Comparison of ENCODE assay signal across 26 cellular contexts in the genomic region with DNA sequence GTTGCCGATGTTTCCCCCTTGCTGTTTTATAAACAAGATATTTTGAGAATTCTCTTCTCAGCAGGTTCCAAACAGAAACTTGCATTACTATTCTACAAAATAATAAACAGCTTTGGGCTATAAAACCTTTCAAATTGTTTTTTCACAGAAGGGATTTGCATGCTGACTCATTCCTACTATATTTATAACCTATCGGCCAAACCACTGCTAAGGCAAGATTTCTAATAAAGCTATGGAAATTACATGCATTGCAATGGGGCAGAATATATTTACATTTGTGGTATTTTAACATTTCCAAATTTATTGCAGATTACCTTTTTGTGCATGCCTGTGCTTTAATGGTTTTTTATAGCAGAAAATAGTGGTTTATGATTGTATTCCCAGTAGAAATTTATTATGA.
"Had no signal": no experiment of that assay in that cellular context is flagged by ENCODE, and none has a peak within 500 bp of the region (broad histone marks: within the 10 kb centered on the region; RNA-seq: fewer than 3 reads in every experiment).

No MANE protein-coding gene starts in this region.

- H3K4me2 ChIP-seq: hepatocyte had no signal

- H3K27ac ChIP-seq: epithelial cell of prostate, foreskin keratinocyte, gastroesophageal sphincter, heart left ventricle, hepatocyte, neutrophil, pancreas, right lobe of liver, thoracic aorta, tibial nerve, upper lobe of left lung had no signal

- H3K4me3 ChIP-seq: gastroesophageal sphincter, heart left ventricle, hepatocyte, lung, mucosa of descending colon, pancreas, right lobe of liver, thoracic aorta, tibial nerve, upper lobe of left lung had no signal

- DNase-seq: cortex of kidney; effector CD4-positive, alpha-beta T cell; foreskin keratinocyte; heart left ventricle; kidney; mucosa of descending colon; naive B cell; pancreas; right lobe of liver; small intestine; stimulated activated CD4-positive, alpha-beta T cell treated with anti-CD3 and anti-CD28 coated beads, Interleukin-15, amount 100 ng/mL, for 24 hours; stimulated activated CD4-positive, alpha-beta T cell treated with anti-CD3 and anti-CD28 coated beads, Interleukin-4, amount 100 ng/mL, for 1 hour; stimulated activated CD8-positive, alpha-beta memory T cell treated with anti-CD3 and anti-CD28 coated beads, Interleukin-4, amount 100 ng/mL, for 48 hours; stimulated activated naive CD4-positive, alpha-beta T cell; substantia nigra; upper lobe of left lung had no signal

- H2AFZ ChIP-seq: hepatocyte had no signal

- H3K27me3 ChIP-seq: gastroesophageal sphincter, heart left ventricle, hepatocyte, neutrophil, pancreas, right lobe of liver, tibial nerve, upper lobe of left lung had no signal

- ATAC-seq: esophagus mucosa; foreskin keratinocyte; gastroesophageal sphincter; heart left ventricle; left lobe of liver; mucosa of descending colon; natural killer cell treated with Interleukin-12 subunit alpha and Interleukin-12 subunit beta and Interleukin-15 and Interleukin-18, amount 100 ng/mL, for 72 hours; pancreas; right lobe of liver had no signal

- H3K9me3 ChIP-seq: gastroesophageal sphincter, heart left ventricle, mucosa of descending colon, neutrophil, pancreas, right lobe of liver, thoracic aorta, tibial nerve, upper lobe of left lung had no signal

- H3K79me2 ChIP-seq: hepatocyte had no signal

- H3K4me1 ChIP-seq: foreskin keratinocyte, gastroesophageal sphincter, heart left ventricle, pancreas, right lobe of liver, tibial nerve, upper lobe of left lung had no signal

- H3K36me3 ChIP-seq: gastroesophageal sphincter, heart left ventricle, neutrophil, pancreas, right lobe of liver, thoracic aorta, tibial nerve, upper lobe of left lung had no signal
